Comparison of ENCODE assay signal across 1 cellular context in genomic region chr17:28750178-28751047, GRCh38.
TF ChIP-seq lines count a peak whose summit lies in the region.

No MANE protein-coding gene starts in this region.

TF ChIP-seq in K562, 482 proteins besides CTCF, POLR2A, EP300 and RAD21 (continued from another document and continues in another):
- peak; percentile 53 for TF ChIP-seq L3MBTL2 (IDR thresholded peaks at IDR 0.05)
- peak; percentile 78; the same call in 1 of the 2 replicates for TF ChIP-seq SP1 (CRISPR knock-in tag; IDR thresholded peaks at IDR 0.05)
- peak in 1 of 2 experiments; percentile 21 for TF ChIP-seq E2F6 (IDR thresholded peaks at IDR 0.05; ENCODE audit: borderline replicate concordance in 1 of 2, extremely low read depth in 1 of 2, insufficient read depth in 1 of 2, insufficient read length in 1 of 2, low read depth in 1 of 2, low read length in 1 of 2, poor library complexity in 1 of 2, severe bottlenecking in 1 of 2)
- TF ChIP-seq NELFE (IDR thresholded peaks at IDR 0.05; ENCODE audit: insufficient read depth, insufficient read length) = no peak
- TF ChIP-seq HLTF (IDR thresholded peaks at IDR 0.05) = no peak
- no peak for TF ChIP-seq OTX1 (CRISPR knock-in tag; IDR thresholded peaks at IDR 0.05)
- no peak for TF ChIP-seq NR2F6 (CRISPR knock-in tag; IDR thresholded peaks at IDR 0.05)
- TF ChIP-seq, protein P1, sequence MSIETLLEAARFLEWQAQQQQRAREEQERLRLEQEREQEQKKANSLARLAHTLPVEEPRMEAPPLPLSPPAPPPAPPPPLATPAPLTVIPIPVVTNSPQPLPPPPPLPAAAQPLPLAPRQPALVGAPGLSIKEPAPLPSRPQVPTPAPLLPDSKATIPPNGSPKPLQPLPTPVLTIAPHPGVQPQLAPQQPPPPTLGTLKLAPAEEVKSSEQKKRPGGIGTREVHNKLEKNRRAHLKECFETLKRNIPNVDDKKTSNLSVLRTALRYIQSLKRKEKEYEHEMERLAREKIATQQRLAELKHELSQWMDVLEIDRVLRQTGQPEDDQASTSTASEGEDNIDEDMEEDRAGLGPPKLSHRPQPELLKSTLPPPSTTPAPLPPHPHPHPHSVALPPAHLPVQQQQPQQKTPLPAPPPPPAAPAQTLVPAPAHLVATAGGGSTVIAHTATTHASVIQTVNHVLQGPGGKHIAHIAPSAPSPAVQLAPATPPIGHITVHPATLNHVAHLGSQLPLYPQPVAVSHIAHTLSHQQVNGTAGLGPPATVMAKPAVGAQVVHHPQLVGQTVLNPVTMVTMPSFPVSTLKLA (conservative IDR thresholded peaks at IDR 0.05) = no peak
- no peak for TF ChIP-seq GMEB1 (CRISPR knock-in tag; IDR thresholded peaks at IDR 0.05)
- TF ChIP-seq PHF8 (IDR thresholded peaks at IDR 0.05; ENCODE audit: borderline replicate concordance, low read length) = no peak
- TF ChIP-seq RBM17 (IDR thresholded peaks at IDR 0.05; ENCODE audit: borderline replicate concordance, low read depth, low read length) = no peak
- TF ChIP-seq HNRNPH1 (optimal IDR thresholded peaks at IDR 0.05; ENCODE audit: low read depth, low read length) = no peak
- TF ChIP-seq MAX (CRISPR knock-in tag; IDR thresholded peaks at IDR 0.05) = no peak
- TF ChIP-seq, protein P2, sequence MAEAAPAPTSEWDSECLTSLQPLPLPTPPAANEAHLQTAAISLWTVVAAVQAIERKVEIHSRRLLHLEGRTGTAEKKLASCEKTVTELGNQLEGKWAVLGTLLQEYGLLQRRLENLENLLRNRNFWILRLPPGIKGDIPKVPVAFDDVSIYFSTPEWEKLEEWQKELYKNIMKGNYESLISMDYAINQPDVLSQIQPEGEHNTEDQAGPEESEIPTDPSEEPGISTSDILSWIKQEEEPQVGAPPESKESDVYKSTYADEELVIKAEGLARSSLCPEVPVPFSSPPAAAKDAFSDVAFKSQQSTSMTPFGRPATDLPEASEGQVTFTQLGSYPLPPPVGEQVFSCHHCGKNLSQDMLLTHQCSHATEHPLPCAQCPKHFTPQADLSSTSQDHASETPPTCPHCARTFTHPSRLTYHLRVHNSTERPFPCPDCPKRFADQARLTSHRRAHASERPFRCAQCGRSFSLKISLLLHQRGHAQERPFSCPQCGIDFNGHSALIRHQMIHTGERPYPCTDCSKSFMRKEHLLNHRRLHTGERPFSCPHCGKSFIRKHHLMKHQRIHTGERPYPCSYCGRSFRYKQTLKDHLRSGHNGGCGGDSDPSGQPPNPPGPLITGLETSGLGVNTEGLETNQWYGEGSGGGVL (CRISPR knock-in tag; IDR thresholded peaks at IDR 0.05) = no peak
- no peak for TF ChIP-seq ZNF274 (IDR thresholded peaks at IDR 0.05; ENCODE audit: borderline replicate concordance, low read depth, low read length)
- no peak for TF ChIP-seq PREB (CRISPR knock-in tag; IDR thresholded peaks at IDR 0.05)
- TF ChIP-seq GATA2 (CRISPR knock-in tag; IDR thresholded peaks at IDR 0.05) = no peak
- no peak for TF ChIP-seq NUFIP1 (IDR thresholded peaks at IDR 0.05; ENCODE audit: partially characterized antibody)
- peak; percentile 96 for TF ChIP-seq RB1 (IDR thresholded peaks at IDR 0.05; ENCODE audit: low read depth)
- TF ChIP-seq, protein P3, sequence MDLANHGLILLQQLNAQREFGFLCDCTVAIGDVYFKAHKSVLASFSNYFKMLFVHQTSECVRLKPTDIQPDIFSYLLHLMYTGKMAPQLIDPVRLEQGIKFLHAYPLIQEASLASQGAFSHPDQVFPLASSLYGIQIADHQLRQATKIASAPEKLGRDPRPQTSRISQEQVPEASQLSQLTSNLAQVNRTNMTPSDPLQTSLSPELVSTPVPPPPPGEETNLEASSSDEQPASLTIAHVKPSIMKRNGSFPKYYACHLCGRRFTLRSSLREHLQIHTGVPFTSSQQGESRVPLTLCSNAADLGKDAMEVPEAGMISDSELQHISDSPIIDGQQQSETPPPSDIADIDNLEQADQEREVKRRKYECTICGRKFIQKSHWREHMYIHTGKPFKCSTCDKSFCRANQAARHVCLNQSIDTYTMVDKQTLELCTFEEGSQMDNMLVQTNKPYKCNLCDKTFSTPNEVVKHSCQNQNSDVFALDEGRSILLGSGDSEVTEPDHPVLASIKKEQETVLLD (IDR thresholded peaks at IDR 0.05) = no peak
- TF ChIP-seq KDM4B (IDR thresholded peaks at IDR 0.05; ENCODE audit: borderline replicate concordance in 2 of 2, low read depth in 1 of 2) = peak in 1 of 2 experiments; percentile 40; a peak in 1 of 4 replicates
- TF ChIP-seq COPS2 (conservative IDR thresholded peaks at IDR 0.05) = no peak
- TF ChIP-seq TCF7L2 (IDR thresholded peaks at IDR 0.05; ENCODE audit: low read depth, low read length) = no peak
- TF ChIP-seq, protein P4, sequence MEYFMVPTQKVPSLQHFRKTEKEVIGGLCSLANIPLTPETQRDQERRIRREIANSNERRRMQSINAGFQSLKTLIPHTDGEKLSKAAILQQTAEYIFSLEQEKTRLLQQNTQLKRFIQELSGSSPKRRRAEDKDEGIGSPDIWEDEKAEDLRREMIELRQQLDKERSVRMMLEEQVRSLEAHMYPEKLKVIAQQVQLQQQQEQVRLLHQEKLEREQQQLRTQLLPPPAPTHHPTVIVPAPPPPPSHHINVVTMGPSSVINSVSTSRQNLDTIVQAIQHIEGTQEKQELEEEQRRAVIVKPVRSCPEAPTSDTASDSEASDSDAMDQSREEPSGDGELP (CRISPR knock-in tag; IDR thresholded peaks at IDR 0.05; ENCODE audit: borderline replicate concordance) = peak; percentile 91
- no peak for TF ChIP-seq NFATC3 (IDR thresholded peaks at IDR 0.05)
- TF ChIP-seq CREM (IDR thresholded peaks at IDR 0.05; ENCODE audit: low read depth) = peak; percentile 65; the same call in 1 of the 2 replicates
- TF ChIP-seq ZNF586 (CRISPR knock-in tag; conservative IDR thresholded peaks at IDR 0.05) = no peak
- TF ChIP-seq, protein P5, sequence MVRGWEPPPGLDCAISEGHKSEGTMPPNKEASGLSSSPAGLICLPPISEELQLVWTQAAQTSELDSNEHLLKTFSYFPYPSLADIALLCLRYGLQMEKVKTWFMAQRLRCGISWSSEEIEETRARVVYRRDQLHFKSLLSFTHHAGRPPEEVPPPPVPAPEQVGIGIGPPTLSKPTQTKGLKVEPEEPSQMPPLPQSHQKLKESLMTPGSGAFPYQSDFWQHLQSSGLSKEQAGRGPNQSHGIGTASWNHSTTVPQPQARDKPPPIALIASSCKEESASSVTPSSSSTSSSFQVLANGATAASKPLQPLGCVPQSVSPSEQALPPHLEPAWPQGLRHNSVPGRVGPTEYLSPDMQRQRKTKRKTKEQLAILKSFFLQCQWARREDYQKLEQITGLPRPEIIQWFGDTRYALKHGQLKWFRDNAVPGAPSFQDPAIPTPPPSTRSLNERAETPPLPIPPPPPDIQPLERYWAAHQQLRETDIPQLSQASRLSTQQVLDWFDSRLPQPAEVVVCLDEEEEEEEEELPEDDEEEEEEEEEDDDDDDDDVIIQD (CRISPR knock-in tag; IDR thresholded peaks at IDR 0.05) = no peak
- TF ChIP-seq SIN3B (IDR thresholded peaks at IDR 0.05; ENCODE audit: low read depth) = no peak
- no peak for TF ChIP-seq MEF2D (tag; conservative IDR thresholded peaks at IDR 0.05; ENCODE audit: low read depth)
- no peak for TF ChIP-seq TAF7 (tag; IDR thresholded peaks at IDR 0.05)
- TF ChIP-seq SMAD2 (IDR thresholded peaks at IDR 0.05; ENCODE audit: low read depth, low read length) = no peak
- TF ChIP-seq BHLHE40 (IDR thresholded peaks at IDR 0.05; ENCODE audit: low read length) = no peak; the same call in 1 of the 2 replicates
- TF ChIP-seq SREBF1 (IDR thresholded peaks at IDR 0.05; ENCODE audit: borderline replicate concordance, low read depth, low read length) = no peak
- TF ChIP-seq HDAC1 (IDR thresholded peaks at IDR 0.05) = no peak
- TF ChIP-seq SAP30 (IDR thresholded peaks at IDR 0.05; ENCODE audit: borderline replicate concordance, insufficient read depth, low read depth, low read length, poor library complexity, severe bottlenecking) = no peak
- TF ChIP-seq, protein P6, sequence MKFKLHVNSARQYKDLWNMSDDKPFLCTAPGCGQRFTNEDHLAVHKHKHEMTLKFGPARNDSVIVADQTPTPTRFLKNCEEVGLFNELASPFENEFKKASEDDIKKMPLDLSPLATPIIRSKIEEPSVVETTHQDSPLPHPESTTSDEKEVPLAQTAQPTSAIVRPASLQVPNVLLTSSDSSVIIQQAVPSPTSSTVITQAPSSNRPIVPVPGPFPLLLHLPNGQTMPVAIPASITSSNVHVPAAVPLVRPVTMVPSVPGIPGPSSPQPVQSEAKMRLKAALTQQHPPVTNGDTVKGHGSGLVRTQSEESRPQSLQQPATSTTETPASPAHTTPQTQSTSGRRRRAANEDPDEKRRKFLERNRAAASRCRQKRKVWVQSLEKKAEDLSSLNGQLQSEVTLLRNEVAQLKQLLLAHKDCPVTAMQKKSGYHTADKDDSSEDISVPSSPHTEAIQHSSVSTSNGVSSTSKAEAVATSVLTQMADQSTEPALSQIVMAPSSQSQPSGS (CRISPR knock-in tag; IDR thresholded peaks at IDR 0.05) = no peak
- no peak for TF ChIP-seq ZNF121 (CRISPR knock-in tag; conservative IDR thresholded peaks at IDR 0.05)
- TF ChIP-seq KAT2B (IDR thresholded peaks at IDR 0.05; ENCODE audit: low read depth, low read length) = no peak
- no peak for TF ChIP-seq ZNF217 (CRISPR knock-in tag; IDR thresholded peaks at IDR 0.05)
- peak; percentile 81 for TF ChIP-seq MTA3 (IDR thresholded peaks at IDR 0.05; ENCODE audit: borderline replicate concordance)
- TF ChIP-seq BRF2 (IDR thresholded peaks at IDR 0.05; ENCODE audit: borderline replicate concordance, insufficient read depth, insufficient read length) = no peak
- peak; percentile 76; the same call in 1 of the 2 replicates for TF ChIP-seq GABPB1 (CRISPR knock-in tag; IDR thresholded peaks at IDR 0.05)
- TF ChIP-seq ZNF589 (CRISPR knock-in tag; IDR thresholded peaks at IDR 0.05; ENCODE audit: low read depth) = no peak
- TF ChIP-seq NR0B1 (IDR thresholded peaks at IDR 0.05; ENCODE audit: partially characterized antibody) = no peak
- TF ChIP-seq ZNF354B (CRISPR knock-in tag; IDR thresholded peaks at IDR 0.05) = no peak
- TF ChIP-seq, protein P7, sequence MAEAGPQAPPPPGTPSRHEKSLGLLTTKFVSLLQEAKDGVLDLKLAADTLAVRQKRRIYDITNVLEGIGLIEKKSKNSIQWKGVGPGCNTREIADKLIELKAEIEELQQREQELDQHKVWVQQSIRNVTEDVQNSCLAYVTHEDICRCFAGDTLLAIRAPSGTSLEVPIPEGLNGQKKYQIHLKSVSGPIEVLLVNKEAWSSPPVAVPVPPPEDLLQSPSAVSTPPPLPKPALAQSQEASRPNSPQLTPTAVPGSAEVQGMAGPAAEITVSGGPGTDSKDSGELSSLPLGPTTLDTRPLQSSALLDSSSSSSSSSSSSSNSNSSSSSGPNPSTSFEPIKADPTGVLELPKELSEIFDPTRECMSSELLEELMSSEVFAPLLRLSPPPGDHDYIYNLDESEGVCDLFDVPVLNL (CRISPR knock-in tag; IDR thresholded peaks at IDR 0.05; ENCODE audit: low read depth) = no peak
- no peak for TF ChIP-seq ZBTB8A (IDR thresholded peaks at IDR 0.05; ENCODE audit: partially characterized antibody)
- TF ChIP-seq SMARCB1 (IDR thresholded peaks at IDR 0.05; ENCODE audit: insufficient read length, low read depth) = no peak
- no peak for TF ChIP-seq CBFA2T3 (IDR thresholded peaks at IDR 0.05)
- no peak for TF ChIP-seq FOS (IDR thresholded peaks at IDR 0.05; ENCODE audit: extremely low read depth, insufficient read length)
- TF ChIP-seq ILF3 (IDR thresholded peaks at IDR 0.05; ENCODE audit: borderline replicate concordance) = 0 out of 2 replicates have a peak, but pooled peaks have one; percentile 16
